In the genomic region with DNA sequence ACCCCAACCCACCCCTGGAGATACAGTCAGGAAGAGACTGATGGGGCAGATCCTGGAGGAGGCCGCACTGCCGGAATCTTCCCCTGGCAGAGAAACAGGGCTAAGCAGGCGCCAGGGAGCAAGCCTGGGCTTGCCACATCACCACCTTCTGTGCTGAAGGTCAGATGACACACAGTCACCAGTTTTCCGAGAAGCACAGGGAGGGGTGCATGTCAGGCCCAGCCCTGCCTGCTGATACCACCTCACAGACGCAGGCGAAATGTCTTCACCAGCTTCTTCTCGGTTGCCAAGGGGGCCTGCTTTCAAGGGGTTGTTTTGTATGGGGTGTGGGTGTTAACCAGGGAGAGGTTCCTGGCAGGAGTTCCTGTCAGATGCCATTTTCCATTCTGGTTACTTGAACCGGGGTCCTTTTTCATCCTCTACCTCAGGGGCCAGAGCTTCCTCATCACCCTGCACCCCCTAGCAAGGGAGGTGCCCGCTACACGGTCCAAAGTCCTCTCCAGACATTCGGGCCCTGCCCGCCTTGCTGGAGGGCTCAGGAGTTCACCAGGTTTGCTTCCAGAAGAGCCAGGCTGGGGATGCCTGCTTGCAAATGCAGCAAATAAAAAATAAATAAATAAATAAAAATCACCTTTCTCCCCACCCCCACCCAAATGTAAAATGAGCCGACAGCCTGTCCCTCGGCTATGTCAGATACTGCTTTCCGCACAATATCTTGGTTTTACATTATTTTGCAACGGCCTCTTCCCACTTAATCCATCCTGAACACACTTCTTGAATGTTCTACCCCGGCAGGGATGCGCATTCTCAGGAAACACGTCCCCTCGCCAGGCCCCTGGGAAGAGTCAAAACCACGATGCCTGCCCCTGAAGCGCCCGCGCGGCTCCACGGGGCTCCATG, we compare ENCODE assay signal across 8 cellular contexts. TPM values are rescaled to one million over a fixed set of nuclear protein-coding genes. Genes with fewer than 3 reads are reported as not detected.
A peak's percentile ranks its signal among the peaks of the same experiment; 100 is the strongest.
DNase-seq lines count a peak whose midpoint lies in the region; ATAC-seq and TF ChIP-seq lines count a peak whose summit lies in the region.

No MANE protein-coding gene starts in this region.

- peaks cover 75% of the 10 kb centered on the region for H3K4me1 Mint-ChIP-seq in stimulated activated naive CD8-positive, alpha-beta T cell treated with anti-CD3 and anti-CD28 coated beads, Interleukin-15, Interleukin-2, amounts not matched to agents 100 ng/mL and 50 ng/mL, for 24 hours (ENCODE audit: low read depth)

- no peaks in the 10 kb centered on the region for H3K36me3 ChIP-seq in Karpas-422 (ENCODE audit: insufficient read depth, low read length)
- no peaks in the 10 kb centered on the region for H3K36me3 ChIP-seq in neural cell (ENCODE audit: insufficient read depth, low read length)

- ATAC-seq in GM21619 (IDR thresholded peaks at IDR 0.05; ENCODE audit: unreplicated experiment): no peak

- H3K27me3 ChIP-seq in Karpas-422 (ENCODE audit: low read length): no peaks in the 10 kb centered on the region
- no peaks in the 10 kb centered on the region for H3K27me3 ChIP-seq in neural cell (ENCODE audit: insufficient read depth, low read depth, low read length)

- H3K9me2 ChIP-seq in Karpas-422 (replicated peaks; ENCODE audit: insufficient read depth, low read length): no peaks in the 10 kb centered on the region
- H3K9me2 ChIP-seq in neural cell (ENCODE audit: insufficient read depth, low read length): no peaks in the 10 kb centered on the region

- peak; percentile 97 for DNase-seq in DMS53 (lab: John Stamatoyannopoulos, UW)
- DNase-seq in Karpas-422: peak; percentile 87
- DNase-seq in SHP77 (lab: John Stamatoyannopoulos, UW): peak; percentile 81 to 91
- DNase-seq in activated effector memory CD4-positive, alpha-beta T cell treated with anti-CD3 and anti-CD28 coated beads, Interleukin-2, amount 50 U/mL, for 16 hours: peak; percentile 95
- DNase-seq in fibroblast of the aortic adventitia (ENCODE audit: low read depth): peak; percentile 100

- H2AFZ ChIP-seq in Karpas-422 (ENCODE audit: low read length) (no peak overlapping the region), neural cell (ENCODE audit: low read depth, low read length) (no peak overlapping the region)

- peaks cover 41% of the 10 kb centered on the region for H3K36me3 Mint-ChIP-seq in stimulated activated naive CD8-positive, alpha-beta T cell treated with anti-CD3 and anti-CD28 coated beads, Interleukin-15, Interleukin-2, amounts not matched to agents 100 ng/mL and 50 ng/mL, for 24 hours (ENCODE audit: low read depth)

- TF ChIP-seq RAD21 in neural cell (conservative IDR thresholded peaks at IDR 0.05): no peak

- H3K9me3 Mint-ChIP-seq in stimulated activated naive CD8-positive, alpha-beta T cell treated with anti-CD3 and anti-CD28 coated beads, Interleukin-15, Interleukin-2, amounts not matched to agents 100 ng/mL and 50 ng/mL, for 24 hours: no peaks in the 10 kb centered on the region

- no peak for TF ChIP-seq EP300 in neural cell (conservative IDR thresholded peaks at IDR 0.05; ENCODE audit: poor library complexity, severe bottlenecking)

- no peaks in the 10 kb centered on the region for H3K9me3 ChIP-seq in Karpas-422 (ENCODE audit: low read length)
- no peaks in the 10 kb centered on the region for H3K9me3 ChIP-seq in neural cell (ENCODE audit: low read length)

- H3K4me3 ChIP-seq in Karpas-422 (ENCODE audit: low read length): peak overlapping the region; percentile 84
- H3K4me3 ChIP-seq in fibroblast of the aortic adventitia (ENCODE audit: low read depth, low read length): peak overlapping the region; percentile 75
- peak overlapping the region; percentile 69 for H3K4me3 ChIP-seq in neural cell (ENCODE audit: low read length)

- H3K4me2 ChIP-seq in Karpas-422 (ENCODE audit: low read depth, low read length, poor library complexity, severe bottlenecking) (peak overlapping the region; percentile 78), neural cell (ENCODE audit: low read length) (peak overlapping the region; percentile 79)

- peak overlapping the region; percentile 100 for H3K27ac Mint-ChIP-seq in stimulated activated naive CD8-positive, alpha-beta T cell treated with anti-CD3 and anti-CD28 coated beads, Interleukin-15, Interleukin-2, amounts not matched to agents 100 ng/mL and 50 ng/mL, for 24 hours

- H3K9ac ChIP-seq in Karpas-422 (ENCODE audit: low read length) (peak overlapping the region; percentile 96), neural cell (ENCODE audit: low read length) (peak overlapping the region; percentile 91)

- H4K20me1 ChIP-seq in Karpas-422 (ENCODE audit: insufficient read depth, low read depth, low read length): peaks cover 28% of the 10 kb centered on the region
- H4K20me1 ChIP-seq in neural cell (ENCODE audit: insufficient read depth): no peaks in the 10 kb centered on the region

- peak overlapping the region; percentile 97 for H3K27ac ChIP-seq in Karpas-422 (ENCODE audit: low read length)
- H3K27ac ChIP-seq in neural cell (ENCODE audit: low read length): peak overlapping the region; percentile 92

- H3K4me1 ChIP-seq in Karpas-422 (ENCODE audit: low read length): peaks cover 91% of the 10 kb centered on the region

- H3K79me2 ChIP-seq in Karpas-422 (ENCODE audit: low read length) (peaks cover 38% of the 10 kb centered on the region), neural cell (replicated peaks; ENCODE audit: insufficient read depth, low read length) (peaks cover 98% of the 10 kb centered on the region)

- no peaks in the 10 kb centered on the region for H3K27me3 Mint-ChIP-seq in stimulated activated naive CD8-positive, alpha-beta T cell treated with anti-CD3 and anti-CD28 coated beads, Interleukin-15, Interleukin-2, amounts not matched to agents 100 ng/mL and 50 ng/mL, for 24 hours

- peak overlapping the region; percentile 99 for H3K4me3 Mint-ChIP-seq in stimulated activated naive CD8-positive, alpha-beta T cell treated with anti-CD3 and anti-CD28 coated beads, Interleukin-15, Interleukin-2, amounts not matched to agents 100 ng/mL and 50 ng/mL, for 24 hours

- H3F3A ChIP-seq in neural cell (ENCODE audit: insufficient read depth, low read length, poor library complexity, severe bottlenecking): no peaks in the 10 kb centered on the region

- TF ChIP-seq CTCF in fibroblast of the aortic adventitia (IDR thresholded peaks at IDR 0.05; ENCODE audit: insufficient read depth, low read length) (no peak), neural cell (IDR thresholded peaks at IDR 0.05; ENCODE audit: poor library complexity, severe bottlenecking) (no peak)

TF ChIP-seq in neural cell, 6 proteins besides CTCF, POLR2A, EP300 and RAD21:
- TF ChIP-seq REST (IDR thresholded peaks at IDR 0.05; ENCODE audit: borderline replicate concordance): no peak
- no peak for TF ChIP-seq POLR2AphosphoS5 (IDR thresholded peaks at IDR 0.05)
- no peak for TF ChIP-seq MXI1 (conservative IDR thresholded peaks at IDR 0.05; ENCODE audit: poor library complexity, severe bottlenecking)
- TF ChIP-seq TAF1 (IDR thresholded peaks at IDR 0.05; ENCODE audit: low read depth): no peak
- TF ChIP-seq EZH2 (IDR thresholded peaks at IDR 0.05; ENCODE audit: borderline replicate concordance, insufficient read depth, low read length, poor library complexity, severe bottlenecking): no peak
- TF ChIP-seq SMC3 (conservative IDR thresholded peaks at IDR 0.05; ENCODE audit: poor library complexity): no peak

RNA-seq across cellular contexts. Expression of gene NEAT1, which starts 1.1 kb away (rescaled TPM):
- total RNA-seq in Karpas-422 (2014; rRNA removed; shearing (Covaris generic); ENCODE audit: low replicate concordance): 36.5 and 74.7 TPM in 2 replicates
- total RNA-seq in fibroblast of the aortic adventitia (ENCODE audit: low replicate concordance): 527 and 883 TPM in 2 replicates
- polyA plus RNA-seq in neural cell: 2.6 and 4.2 TPM in 2 replicates
- 0.97 and 1.5 TPM in 2 replicates for polyA minus RNA-seq in neural cell

RNA-seq across cellular contexts. Expression of gene FRMD8, which starts 35.0 kb away (rescaled TPM):
- 48.5 and 102 TPM in 2 replicates for total RNA-seq in Karpas-422 (2014; rRNA removed; shearing (Covaris generic); ENCODE audit: low replicate concordance)
- total RNA-seq in fibroblast of the aortic adventitia (ENCODE audit: low replicate concordance): 42.7 and 172 TPM in 2 replicates
- polyA plus RNA-seq in neural cell: 17.2 and 22.2 TPM in 2 replicates
- 8.3 and 9.0 TPM in 2 replicates for polyA minus RNA-seq in neural cell

RNA-seq across cellular contexts. Expression of gene SLC25A45, which starts 39.0 kb away (rescaled TPM):
- 6.7 and 9.7 TPM in 2 replicates for total RNA-seq in Karpas-422 (2014; rRNA removed; shearing (Covaris generic); ENCODE audit: low replicate concordance)
- 0.41 and 5.8 TPM in 2 replicates for total RNA-seq in fibroblast of the aortic adventitia (ENCODE audit: low replicate concordance)
- 0.66 TPM in 1 of 2 replicates, not detected in the other for polyA plus RNA-seq in neural cell
- polyA minus RNA-seq in neural cell: not detected in 2 replicates
